ENCODE assay signal across 20 cellular contexts in the genomic region with DNA sequence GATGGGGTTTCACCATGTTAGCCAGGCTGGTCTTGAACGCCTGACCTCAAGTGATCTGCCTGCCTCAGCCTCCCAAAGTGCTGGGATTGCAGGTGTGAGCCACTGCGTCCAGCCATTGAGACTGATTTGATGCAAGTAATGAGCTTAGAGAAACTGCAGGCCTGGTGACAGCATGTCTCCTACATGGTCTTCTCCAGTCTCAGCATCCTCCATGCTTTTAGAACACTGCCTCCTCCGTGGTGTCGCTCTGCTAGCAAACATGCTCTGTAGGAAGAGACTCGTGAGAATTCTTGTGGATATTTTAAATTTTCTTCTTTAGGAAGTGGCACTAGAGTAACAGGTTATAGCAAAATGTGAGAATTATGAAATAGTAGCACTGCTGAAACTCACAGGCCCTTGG. TPM values are rescaled to one million over a fixed set of nuclear protein-coding genes. Genes with fewer than 3 reads are reported as not detected.
DNase-seq lines count a peak whose midpoint lies in the region; ATAC-seq and TF ChIP-seq lines count a peak whose summit lies in the region.
"Had no signal": no experiment of that assay in that cellular context is flagged by ENCODE, and none has a peak within 500 bp of the region (broad histone marks: within the 10 kb centered on the region; RNA-seq: fewer than 3 reads in every experiment).

No MANE protein-coding gene starts in this region.

- peaks cover 22% of the 10 kb centered on the region for H3K4me1 Mint-ChIP-seq in endodermal cell
- no peaks in the 10 kb centered on the region for H3K4me1 Mint-ChIP-seq in stimulated activated naive B cell treated with anti-CD40 and anti-IgM and Interleukin-4, amounts not matched to agents 10 μg/mL and 1 μg/mL and 100 μg/mL, for 72 hours
- H3K4me1 Mint-ChIP-seq: B cell had no signal

- no peaks in the 10 kb centered on the region for H3K27me3 Mint-ChIP-seq in endodermal cell (ENCODE audit: insufficient read depth)
- H3K27me3 Mint-ChIP-seq in stimulated activated naive B cell treated with anti-CD40 and anti-IgM and Interleukin-4, amounts not matched to agents 10 μg/mL and 1 μg/mL and 100 μg/mL, for 72 hours = peaks cover 0 to 6% of the 10 kb centered on the region in 2 donors

- H3K9ac ChIP-seq in endodermal cell (ENCODE audit: extremely low read depth, low read length, poor library complexity, severe bottlenecking) = no peak overlapping the region
- H3K9ac ChIP-seq: BLaER1 had no signal

- no peak overlapping the region for H3K27ac ChIP-seq in endodermal cell (ENCODE audit: low read depth, low read length)
- H3K27ac ChIP-seq: 22Rv1, BLaER1, C4-2B had no signal

- H3K9me3 ChIP-seq in endodermal cell (ENCODE audit: control insufficient read depth, low read length) = no peaks in the 10 kb centered on the region
- H3K9me3 ChIP-seq: BLaER1, Caco-2 had no signal

- DNase-seq in NCI-H82 (lab: John Stamatoyannopoulos, UW) = peak; percentile 34
- DNase-seq in NCI-H82 treated with DMSO at 0.1 percent for 48 hours (lab: John Stamatoyannopoulos, UW; ENCODE audit: unreplicated experiment) = no peak
- DNase-seq in endodermal cell = peak; percentile 36
- DNase-seq in stimulated activated naive B cell treated with anti-CD40 and anti-IgM and Interleukin-4, amounts not matched to agents 10 μg/mL and 1 μg/mL and 100 μg/mL, for 72 hours = no peak
- DNase-seq in activated CD4-positive, CD25-positive, alpha-beta regulatory T cell treated with anti-CD3 and anti-CD28 coated beads, Interleukin-2, amount 50 U/mL, for 72 hours = no peak
- DNase-seq in dermis blood vessel endothelial cell = no peak
- DNase-seq: Caco-2; CD4-positive, CD25-positive, alpha-beta regulatory T cell; CD8-positive, alpha-beta T cell; DMS 273 treated with DMSO at 0.1 percent for 48 hours; DMS79; EL; GDM1; H7; HCEC 1CT had no signal

- no peaks in the 10 kb centered on the region for H3K27me3 ChIP-seq in endodermal cell (ENCODE audit: control insufficient read depth, insufficient read depth, low read length, poor library complexity, severe bottlenecking)
- H3K27me3 ChIP-seq: BLaER1 had no signal

- TF ChIP-seq CTCF in endodermal cell (conservative IDR thresholded peaks at IDR 0.05) = no peak

- H3K36me3 Mint-ChIP-seq in endodermal cell (ENCODE audit: low read depth) = no peaks in the 10 kb centered on the region
- no peaks in the 10 kb centered on the region for H3K36me3 Mint-ChIP-seq in stimulated activated naive B cell treated with anti-CD40 and anti-IgM and Interleukin-4, amounts not matched to agents 10 μg/mL and 1 μg/mL and 100 μg/mL, for 72 hours
- H3K36me3 Mint-ChIP-seq: CD4-positive, CD25-positive, alpha-beta regulatory T cell; CD8-positive, alpha-beta T cell had no signal

- 90 to 96% methylated on average over 3 to 5 of the region's 5 CpGs for WGBS in endodermal cell (ENCODE audit: insufficient coverage in 1 of 2, insufficient read length in 1 of 2), 2 experiments

- H3K4me3 ChIP-seq in endodermal cell (ENCODE audit: low read length) = no peak overlapping the region
- H3K4me3 ChIP-seq: BLaER1, GM12878 had no signal

- no peaks in the 10 kb centered on the region for H3K36me3 ChIP-seq in endodermal cell (ENCODE audit: control insufficient read depth, insufficient read depth, low read length)
- H3K36me3 ChIP-seq: BLaER1 had no signal

- no peaks in the 10 kb centered on the region for H3K9me3 Mint-ChIP-seq in endodermal cell
- H3K9me3 Mint-ChIP-seq in stimulated activated naive B cell treated with anti-CD40 and anti-IgM and Interleukin-4, amounts not matched to agents 10 μg/mL and 1 μg/mL and 100 μg/mL, for 72 hours = no peaks in the 10 kb centered on the region
- H3K9me3 Mint-ChIP-seq: CD4-positive, CD25-positive, alpha-beta regulatory T cell; CD8-positive, alpha-beta T cell had no signal

- no peak for ATAC-seq in stimulated activated naive B cell treated with anti-CD40 and anti-IgM and Interleukin-4, amounts not matched to agents 10 μg/mL and 1 μg/mL and 100 μg/mL, for 72 hours (replicated peaks)
- ATAC-seq: CD8-positive, alpha-beta T cell; GM12878 had no signal

- no peaks in the 10 kb centered on the region for H3K4me1 ChIP-seq in endodermal cell (ENCODE audit: control insufficient read depth, insufficient read depth, low read length)
- H3K4me1 ChIP-seq: BLaER1, Caco-2 had no signal

- H3K27ac Mint-ChIP-seq in endodermal cell = no peak overlapping the region
- H3K27ac Mint-ChIP-seq in stimulated activated naive B cell treated with anti-CD40 and anti-IgM and Interleukin-4, amounts not matched to agents 10 μg/mL and 1 μg/mL and 100 μg/mL, for 72 hours = peak overlapping the region; percentile 32
- H3K27ac Mint-ChIP-seq: B cell; CD8-positive, alpha-beta T cell had no signal

- no peak overlapping the region for H3K4me3 Mint-ChIP-seq in endodermal cell
- H3K4me3 Mint-ChIP-seq in stimulated activated naive B cell treated with anti-CD40 and anti-IgM and Interleukin-4, amounts not matched to agents 10 μg/mL and 1 μg/mL and 100 μg/mL, for 72 hours = no peak overlapping the region
- H3K4me3 Mint-ChIP-seq: B cell; CD4-positive, CD25-positive, alpha-beta regulatory T cell; CD8-positive, alpha-beta T cell had no signal

RNA-seq across cellular contexts. Expression of gene TPT1, which starts 37.1 kb away (rescaled TPM):
- total RNA-seq in endodermal cell (1,000 to 10,000 TPM; 2,192 to 2,586 TPM), dermis blood vessel endothelial cell (2,642 and 4,062 TPM in 2 replicates)
- polyA plus RNA-seq in endodermal cell (2013, experiment 1 of 2) = 1,898 TPM
- polyA plus RNA-seq in endodermal cell (2013, experiment 2 of 2) = 1,873 TPM

Comparison
In these comparisons a context has a peak if more than half of its experiments do, and no peak if none do; other contexts are left out.
1. DNase-seq: peak in NCI-H82 (single experiment) and endodermal cell (single experiment); none in NCI-H82 treated with DMSO at 0.1 percent for 48 hours (single experiment), stimulated activated naive B cell treated with anti-CD40 and anti-IgM and Interleukin-4, amounts not matched to agents 10 μg/mL and 1 μg/mL and 100 μg/mL, for 72 hours (single experiment), activated CD4-positive, CD25-positive, alpha-beta regulatory T cell treated with anti-CD3 and anti-CD28 coated beads, Interleukin-2, amount 50 U/mL, for 72 hours (single experiment) and dermis blood vessel endothelial cell (single experiment).